ENCODE assay signal across 8 cellular contexts in the genomic region with DNA sequence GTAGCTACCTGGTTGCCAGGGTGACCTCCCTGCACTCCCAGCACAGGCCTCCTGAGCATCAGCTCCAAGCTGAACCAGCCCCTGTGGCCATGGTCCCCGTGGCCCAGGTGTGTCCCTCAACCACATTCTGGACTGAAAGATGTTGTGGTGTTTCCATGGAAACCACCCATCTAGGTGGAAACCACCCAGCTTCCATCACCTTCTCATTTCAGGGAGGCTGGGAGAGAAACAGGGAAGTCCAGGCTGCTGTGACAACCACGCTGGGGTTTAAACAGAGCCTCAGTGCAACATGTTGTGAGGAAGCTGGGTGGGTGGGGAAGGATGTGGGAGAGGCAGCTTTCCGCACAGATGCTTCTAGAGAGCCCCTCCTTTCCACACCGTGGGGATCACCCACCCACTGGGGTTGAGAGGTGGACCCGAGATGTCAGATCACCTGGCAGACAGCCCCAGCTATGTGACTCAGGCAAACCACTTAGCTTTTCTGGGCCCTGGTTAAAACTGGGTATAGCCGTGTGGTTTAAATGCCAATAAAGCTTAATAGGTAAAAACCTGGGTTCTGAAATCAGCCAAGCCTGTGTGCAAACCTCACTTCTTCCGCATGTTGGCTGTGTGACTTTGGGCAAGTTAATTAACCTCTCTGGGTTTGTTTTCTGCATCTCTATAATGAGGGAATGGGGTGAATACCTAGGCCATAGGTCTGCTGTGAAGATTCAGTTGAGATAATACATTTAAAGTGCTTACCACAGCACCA. TPM values are rescaled to one million over a fixed set of nuclear protein-coding genes. Genes with fewer than 3 reads are reported as not detected.
DNase-seq lines count a peak whose midpoint lies in the region; ATAC-seq and TF ChIP-seq lines count a peak whose summit lies in the region.

No MANE protein-coding gene starts in this region.

- H4K20me1 ChIP-seq in smooth muscle cell (ENCODE audit: low read depth): peaks cover 4% of the 10 kb centered on the region

- H3K4me1 ChIP-seq in smooth muscle cell (ENCODE audit: low read depth): no peaks in the 10 kb centered on the region

- H3K4me2 ChIP-seq in smooth muscle cell: no peak overlapping the region

- intact Hi-C loops in MCF 10A (cut with micrococcal nuclease): no loop called here

- H3K4me3 Mint-ChIP-seq in immature natural killer cell (peak overlapping the region in 2 of 5 donors; percentile 1 to 22), MCF 10A (ENCODE audit: unreplicated experiment) (no peak overlapping the region)

- H3K9me3 Mint-ChIP-seq in immature natural killer cell (no peaks in the 10 kb centered on the region), MCF 10A (ENCODE audit: unreplicated experiment) (no peaks in the 10 kb centered on the region)

- H3K36me3 Mint-ChIP-seq in immature natural killer cell (no peaks in the 10 kb centered on the region), MCF 10A (ENCODE audit: insufficient read depth, unreplicated experiment) (peaks cover 46% of the 10 kb centered on the region)

- WGBS in smooth muscle cell (ENCODE audit: low lambda C conversion rate): 90% methylated on average over 7 of the region's 7 CpGs

- H3K27me3 Mint-ChIP-seq in immature natural killer cell (ENCODE audit: low read depth in 3 of 3) (peaks cover 0 to 5% (median 1%) of the 10 kb centered on the region in 3 donors), MCF 10A (ENCODE audit: insufficient read depth, unreplicated experiment) (no peaks in the 10 kb centered on the region)

- no peaks in the 10 kb centered on the region for H3K36me3 ChIP-seq in smooth muscle cell (ENCODE audit: low read depth)

- CTCF ChIA-PET in MCF 10A (lab: Yijun Ruan, JAX): interaction anchor here (0.7 to 6.3 kb wide), 9 partner anchors 8 to 299 kb away, joined by 3 to 54 read pairs (median 4); no protein-coding TSS in a partner anchor

- H3K4me1 Mint-ChIP-seq in immature natural killer cell (peaks cover 20 to 42% of the 10 kb centered on the region in 2 donors), MCF 10A (ENCODE audit: insufficient read depth, unreplicated experiment) (peaks cover 7% of the 10 kb centered on the region)

- H3K27ac ChIP-seq in smooth muscle cell (ENCODE audit: low read depth): no peak overlapping the region

- no peak overlapping the region for H2AFZ ChIP-seq in smooth muscle cell (ENCODE audit: low read depth)

- TF ChIP-seq CTCF in smooth muscle cell (IDR thresholded peaks at IDR 0.05; ENCODE audit: borderline replicate concordance, insufficient read depth, poor library complexity, severe bottlenecking): no peak
- TF ChIP-seq CTCF in MCF 10A (IDR thresholded peaks at IDR 0.05; ENCODE audit: unreplicated experiment): no peak

- ATAC-seq in GM18870 (IDR thresholded peaks at IDR 0.05; ENCODE audit: unreplicated experiment) (peak; percentile 36), HG02885 (IDR thresholded peaks at IDR 0.05; ENCODE audit: poor library complexity, unreplicated experiment) (peak; percentile 35)

- H3K4me3 ChIP-seq in smooth muscle cell: no peak overlapping the region

- H3K27ac Mint-ChIP-seq in immature natural killer cell (peak overlapping the region in 4 of 6 donors; percentile 9 to 75 (median 28)), MCF 10A (ENCODE audit: low read depth, unreplicated experiment) (no peak overlapping the region)

- POLR2A ChIA-PET in MCF 10A (lab: Yijun Ruan, JAX): interaction anchor here (1.3 to 1.4 kb wide), 3 partner anchors 10 to 50 kb away, joined by 4 to 6 read pairs (median 5); no protein-coding TSS in a partner anchor

- no TSS peak for BruUV-seq in MCF 10A (replicated peaks; lab: Mats Ljungman, UMichigan)

- H3F3A ChIP-seq in smooth muscle cell (ENCODE audit: low read depth): peaks cover 3% of the 10 kb centered on the region

- DNase-seq in activated CD4-positive, alpha-beta T cell treated with anti-CD3 and anti-CD28 coated beads, Interleukin-2, amount 50 U/mL, for 1 hour: peak; percentile 64
- DNase-seq in immature natural killer cell: peak; percentile 15 to 47 (median 43)
- no peak for DNase-seq in SK-N-DZ (ENCODE audit: low spot score)
- DNase-seq in HuH-7 (ENCODE audit: low spot score): no peak
- no peak for DNase-seq in smooth muscle cell (lab: John Stamatoyannopoulos, UW; ENCODE audit: unreplicated experiment)
- DNase-seq in MCF 10A (ENCODE audit: unreplicated experiment): no peak

- no peak overlapping the region for H3K9ac ChIP-seq in smooth muscle cell (ENCODE audit: low read depth)

- no peaks in the 10 kb centered on the region for H3K79me2 ChIP-seq in smooth muscle cell (ENCODE audit: low read depth)

- H3K27me3 ChIP-seq in smooth muscle cell (ENCODE audit: low read depth): no peaks in the 10 kb centered on the region

- no peaks in the 10 kb centered on the region for H3K9me3 ChIP-seq in smooth muscle cell (replicated peaks; ENCODE audit: low read depth)

RNA-seq across cellular contexts. Expression of a gene that starts 46.4 kb away (rescaled TPM):
- 10 to 100 TPM in 2 of 3 donors, 1 to 10 TPM in 1; 9.7 to 15.7 (median 10.7) TPM for polyA plus RNA-seq in immature natural killer cell
- polyA plus RNA-seq in SK-N-DZ (2014; cell fraction: cytosol; rRNA removed): 2.5 TPM in 1 of 2 replicates, not detected in the other
- not detected in 2 replicates for polyA plus RNA-seq in SK-N-DZ (2014; cell fraction: nucleus; rRNA removed)
- 43.8 and 58.6 TPM in 2 replicates for total RNA-seq in smooth muscle cell
- 252 and 270 TPM in 2 replicates for polyA plus RNA-seq in smooth muscle cell
- 50.9 and 114 TPM in 2 replicates for total RNA-seq in MCF 10A (2022)

Comparison
In these comparisons a context has a peak if more than half of its experiments do, and no peak if none do; other contexts are left out.
1. DNase-seq: peak in activated CD4-positive, alpha-beta T cell treated with anti-CD3 and anti-CD28 coated beads, Interleukin-2, amount 50 U/mL, for 1 hour (single experiment) and immature natural killer cell (3 of 3); none in SK-N-DZ (single experiment), HuH-7 (single experiment), smooth muscle cell (single experiment) and MCF 10A (single experiment).